ENCODE assay signal across 8 cellular contexts in genomic region chr3:179563298-179563934, GRCh38. TPM values are rescaled to one million over a fixed set of nuclear protein-coding genes. Genes with fewer than 3 reads are reported as not detected.
DNase-seq lines count a peak whose midpoint lies in the region; ATAC-seq, FAIRE-seq and TF ChIP-seq lines count a peak whose summit lies in the region.

No MANE protein-coding gene starts in this region.

- DNase-seq in GM19239 (ENCODE audit: insufficient read length, low spot score) (peak; percentile 36), NCI-H774 (lab: John Stamatoyannopoulos, UW) (peak; percentile 70), mesenteric fat pad (ENCODE audit: low spot score) (peak; percentile 90)
- peak; percentile 87 for DNase-seq in activated CD8-positive, alpha-beta memory T cell treated with anti-CD3 and anti-CD28 coated beads for 24 hours
- peak; percentile 49 to 58 (median 55) for DNase-seq in effector memory CD8-positive, alpha-beta T cell
- DNase-seq in stimulated activated CD8-positive, alpha-beta memory T cell treated with anti-CD3 and anti-CD28 coated beads, Interleukin-15, amount 100 ng/mL, for 24 hours (ENCODE audit: low read depth) = peak; percentile 24

- no peaks in the 10 kb centered on the region for H3K27me3 Mint-ChIP-seq in effector memory CD8-positive, alpha-beta T cell

- FAIRE-seq in GM19239 (lab: Jason Lieb, UNC) = peak; percentile 83

- peaks cover 8% of the 10 kb centered on the region for H3K36me3 Mint-ChIP-seq in effector memory CD8-positive, alpha-beta T cell (ENCODE audit: insufficient read depth)

- H3K9me3 Mint-ChIP-seq in effector memory CD8-positive, alpha-beta T cell = no peaks in the 10 kb centered on the region

- peak overlapping the region; percentile 76 for H3K27ac ChIP-seq in C4-2B

- peaks cover 19 to 24% of the 10 kb centered on the region in 2 donors for H3K4me1 Mint-ChIP-seq in effector memory CD8-positive, alpha-beta T cell (ENCODE audit: low read depth in 2 of 2)

- peak; percentile 44 for ATAC-seq in HG03432 (IDR thresholded peaks at IDR 0.05; ENCODE audit: unreplicated experiment)
- ATAC-seq in effector memory CD8-positive, alpha-beta T cell (replicated peaks) = peak; percentile 61

- TF ChIP-seq CTCF in C4-2B (conservative IDR thresholded peaks at IDR 0.05) = peak; percentile 49

- peak overlapping the region; percentile 73 to 87 for H3K27ac Mint-ChIP-seq in effector memory CD8-positive, alpha-beta T cell

- peak overlapping the region; percentile 95 for H3K4me3 Mint-ChIP-seq in effector memory CD8-positive, alpha-beta T cell

RNA-seq across cellular contexts. Expression of gene ACTL6A, which starts 0.7 kb away (rescaled TPM):
- total RNA-seq in mesenteric fat pad = 35.0 TPM

RNA-seq across cellular contexts. Expression of gene MRPL47, which starts 41.0 kb away (rescaled TPM):
- total RNA-seq in mesenteric fat pad = 34.6 TPM

RNA-seq across cellular contexts. Expression of gene NDUFB5, which starts 41.2 kb away (rescaled TPM):
- 96.2 TPM for total RNA-seq in mesenteric fat pad

Comparison
In these comparisons a context has a peak if more than half of its experiments do, and no peak if none do; other contexts are left out.
1. Peak in every context shown above with its lines: DNase-seq, ATAC-seq and H3K27ac ChIP-seq.
2. DNase-seq: peak in every context shown above with its lines; median percentile 90 in mesenteric fat pad; 87 in activated CD8-positive, alpha-beta memory T cell treated with anti-CD3 and anti-CD28 coated beads for 24 hours; 70 in NCI-H774; 55 in effector memory CD8-positive, alpha-beta T cell; 36 in GM19239; 24 in stimulated activated CD8-positive, alpha-beta memory T cell treated with anti-CD3 and anti-CD28 coated beads, Interleukin-15, amount 100 ng/mL, for 24 hours.